In the genomic region with DNA sequence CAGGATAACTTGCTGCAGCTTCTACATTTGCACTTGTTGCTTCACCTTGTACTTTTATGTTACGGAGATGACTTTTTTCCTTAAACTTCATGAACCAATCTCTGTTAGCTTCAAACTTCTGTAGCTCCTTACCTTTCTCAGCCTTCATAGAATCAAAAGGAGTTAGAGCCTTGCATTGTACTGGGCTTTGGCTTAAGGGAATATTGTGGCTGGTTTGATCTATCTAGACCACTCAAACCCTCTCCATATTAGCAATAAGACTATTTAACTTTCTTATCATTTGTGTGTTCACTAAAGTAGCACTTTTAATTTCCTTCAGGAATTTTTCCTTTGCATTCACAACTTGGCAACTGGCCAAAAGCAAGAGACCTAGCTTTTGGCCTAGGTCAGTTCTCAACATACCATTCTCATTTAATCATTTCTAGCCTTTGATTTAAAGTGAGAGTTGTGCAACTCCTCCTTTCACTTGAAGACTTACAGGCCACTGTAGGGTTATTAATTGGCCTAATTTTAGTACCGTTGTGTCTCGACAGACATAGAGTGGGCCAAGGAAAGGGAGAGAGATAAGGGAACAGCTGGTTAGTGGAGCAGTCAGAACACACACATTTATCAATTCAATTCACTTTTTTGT, we compare ENCODE assay signal across 1 cellular context.
TF ChIP-seq lines count a peak whose summit lies in the region.

No MANE protein-coding gene starts in this region.

TF ChIP-seq in IMR-90, 13 proteins besides CTCF, POLR2A, EP300 and RAD21:
- TF ChIP-seq RFX5 (IDR thresholded peaks at IDR 0.05; ENCODE audit: low read depth, low read length) (no peak), SMC3 (IDR thresholded peaks at IDR 0.05; ENCODE audit: low read depth, low read length) (no peak), RCOR1 (IDR thresholded peaks at IDR 0.05; ENCODE audit: insufficient replicate concordance, low read length) (no peak), CEBPB (IDR thresholded peaks at IDR 0.05; ENCODE audit: low read depth, low read length) (peak; percentile 71), FOS (IDR thresholded peaks at IDR 0.05; ENCODE audit: low read depth, low read length) (no peak)
- TF ChIP-seq, protein P1, sequence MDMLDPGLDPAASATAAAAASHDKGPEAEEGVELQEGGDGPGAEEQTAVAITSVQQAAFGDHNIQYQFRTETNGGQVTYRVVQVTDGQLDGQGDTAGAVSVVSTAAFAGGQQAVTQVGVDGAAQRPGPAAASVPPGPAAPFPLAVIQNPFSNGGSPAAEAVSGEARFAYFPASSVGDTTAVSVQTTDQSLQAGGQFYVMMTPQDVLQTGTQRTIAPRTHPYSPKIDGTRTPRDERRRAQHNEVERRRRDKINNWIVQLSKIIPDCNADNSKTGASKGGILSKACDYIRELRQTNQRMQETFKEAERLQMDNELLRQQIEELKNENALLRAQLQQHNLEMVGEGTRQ (IDR thresholded peaks at IDR 0.05; ENCODE audit: low read depth, low read length) = no peak
- TF ChIP-seq, protein P2, sequence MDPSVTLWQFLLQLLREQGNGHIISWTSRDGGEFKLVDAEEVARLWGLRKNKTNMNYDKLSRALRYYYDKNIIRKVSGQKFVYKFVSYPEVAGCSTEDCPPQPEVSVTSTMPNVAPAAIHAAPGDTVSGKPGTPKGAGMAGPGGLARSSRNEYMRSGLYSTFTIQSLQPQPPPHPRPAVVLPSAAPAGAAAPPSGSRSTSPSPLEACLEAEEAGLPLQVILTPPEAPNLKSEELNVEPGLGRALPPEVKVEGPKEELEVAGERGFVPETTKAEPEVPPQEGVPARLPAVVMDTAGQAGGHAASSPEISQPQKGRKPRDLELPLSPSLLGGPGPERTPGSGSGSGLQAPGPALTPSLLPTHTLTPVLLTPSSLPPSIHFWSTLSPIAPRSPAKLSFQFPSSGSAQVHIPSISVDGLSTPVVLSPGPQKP (IDR thresholded peaks at IDR 0.05; ENCODE audit: borderline replicate concordance, low read depth, low read length) = no peak
